Comparison of ENCODE assay signal across 9 cellular contexts in the genomic region with DNA sequence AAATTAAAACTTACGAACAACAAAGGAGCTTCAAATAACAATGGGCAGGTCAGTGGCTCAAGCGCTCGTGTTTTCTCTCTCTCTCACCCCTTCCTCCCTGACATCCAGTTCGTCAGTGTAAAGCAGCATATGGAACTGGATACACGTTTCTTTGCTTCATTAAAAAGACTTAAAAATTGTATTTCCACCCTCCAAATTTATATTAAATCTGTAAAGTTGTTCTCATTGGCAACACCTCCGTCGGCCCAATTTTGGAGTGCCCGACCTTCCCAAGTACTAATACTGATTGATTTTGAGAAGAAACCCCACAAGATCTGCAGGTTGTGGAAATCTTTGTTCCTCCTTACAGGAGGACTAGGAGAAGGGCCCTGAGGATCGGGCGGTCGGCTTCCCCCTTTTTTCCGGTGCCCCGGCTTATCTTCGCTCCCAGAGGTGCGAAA. TPM values are rescaled to one million over a fixed set of nuclear protein-coding genes. Genes with fewer than 3 reads are reported as not detected.
DNase-seq lines count a peak whose midpoint lies in the region; ATAC-seq and TF ChIP-seq lines count a peak whose summit lies in the region.
"Had no signal": no experiment of that assay in that cellular context is flagged by ENCODE, and none has a peak within 500 bp of the region (broad histone marks: within the 10 kb centered on the region; RNA-seq: fewer than 3 reads in every experiment).

No MANE protein-coding gene starts in this region.

- peaks cover 88% of the 10 kb centered on the region for H3K27me3 ChIP-seq in osteoblast (ENCODE audit: insufficient read depth, low read length)

- no peak overlapping the region for H3K4me3 ChIP-seq in osteoblast (ENCODE audit: insufficient read depth, low read length)

- no peak overlapping the region for H2AFZ ChIP-seq in osteoblast (ENCODE audit: low read length)

- H3K79me2 ChIP-seq in osteoblast (ENCODE audit: insufficient read depth, low read length), result no peaks in the 10 kb centered on the region

- peaks cover 70% of the 10 kb centered on the region for H3K27me3 Mint-ChIP-seq in HFFc6 (ENCODE audit: insufficient read depth)
- H3K27me3 Mint-ChIP-seq in chondrocyte (ENCODE audit: low read depth), result peaks cover 84% of the 10 kb centered on the region

- H3K4me2 ChIP-seq in osteoblast (ENCODE audit: insufficient read depth, low read length), result no peak overlapping the region

- DNase-seq in NCI-H2171 treated with DMSO at 0.1 percent for 48 hours (lab: John Stamatoyannopoulos, UW) (peak; percentile 30), NCI-H2171 (lab: John Stamatoyannopoulos, UW) (no peak), HFFc6 (no peak), chondrocyte (ENCODE audit: low spot score) (no peak), osteoblast (ENCODE audit: insufficient read length, low spot score, missing footprints) (peak; percentile 80), pons (ENCODE audit: low spot score) (no peak), UCSD-AML1 (lab: John Stamatoyannopoulos, UW; ENCODE audit: unreplicated experiment) (no peak)
- DNase-seq: 8988T had no signal

- H3K27ac ChIP-seq in osteoblast (ENCODE audit: low read depth, low read length), result no peak overlapping the region

- H3K4me1 Mint-ChIP-seq in HFFc6 (ENCODE audit: low read depth) (peaks cover 56% of the 10 kb centered on the region), chondrocyte (ENCODE audit: low read depth) (peaks cover 48% of the 10 kb centered on the region)

- H3K27ac Mint-ChIP-seq in HFFc6 (no peak overlapping the region), chondrocyte (ENCODE audit: unreplicated experiment) (no peak overlapping the region)

- H4K20me1 ChIP-seq in osteoblast (ENCODE audit: insufficient read depth, low read length), result peaks cover 3% of the 10 kb centered on the region

- H3K4me3 Mint-ChIP-seq in HFFc6, result peak overlapping the region; percentile 77; the same call in 1 of the 2 replicates
- H3K4me3 Mint-ChIP-seq in chondrocyte (ENCODE audit: unreplicated experiment), result peak overlapping the region; percentile 24

- H3K36me3 ChIP-seq in osteoblast (ENCODE audit: insufficient read depth, low read length), result no peaks in the 10 kb centered on the region

- ATAC-seq in HG03045 (IDR thresholded peaks at IDR 0.05; ENCODE audit: unreplicated experiment), result no peak

- H3K9me3 Mint-ChIP-seq in HFFc6, result peaks cover 8% of the 10 kb centered on the region
- peaks cover 5% of the 10 kb centered on the region for H3K9me3 Mint-ChIP-seq in chondrocyte (ENCODE audit: low read depth)

- TF ChIP-seq CTCF in HFFc6 (IDR thresholded peaks at IDR 0.05) (no peak), chondrocyte (IDR thresholded peaks at IDR 0.05) (no peak), osteoblast (IDR thresholded peaks at IDR 0.05; ENCODE audit: extremely low read depth, low read depth, low read length) (no peak)

- H3K4me1 ChIP-seq in osteoblast (ENCODE audit: insufficient read depth, low read length), result peaks cover 6% of the 10 kb centered on the region

- H3K9me3 ChIP-seq in osteoblast (ENCODE audit: low read depth, low read length), result no peaks in the 10 kb centered on the region

- H3K36me3 Mint-ChIP-seq in HFFc6 (ENCODE audit: low read depth) (no peaks in the 10 kb centered on the region), chondrocyte (ENCODE audit: low read depth) (peaks cover 12% of the 10 kb centered on the region)

RNA-seq across cellular contexts. Expression of a gene that starts 2.2 kb away (rescaled TPM):
- under 1 TPM in 1 of 6 experiments, not detected in 5; 0.02 TPM for total RNA-seq in HFFc6 (2021; fragmentation: NEBNext Ultra II Directional; extraction: Animal tissue kit (Norgen Biotek cat#: 25700))
- total RNA-seq in chondrocyte (not detected in 3 replicates), osteoblast (under 0.01 TPM in 1 of 2 replicates, not detected in the other)

Comparison
In these comparisons a context has a peak if more than half of its experiments do, and no peak if none do; other contexts are left out.
1. DNase-seq: peak in NCI-H2171 treated with DMSO at 0.1 percent for 48 hours (single experiment) and osteoblast (single experiment); none in NCI-H2171 (single experiment), HFFc6 (single experiment), chondrocyte (single experiment), pons (single experiment) and UCSD-AML1 (single experiment).